In the genomic region with DNA sequence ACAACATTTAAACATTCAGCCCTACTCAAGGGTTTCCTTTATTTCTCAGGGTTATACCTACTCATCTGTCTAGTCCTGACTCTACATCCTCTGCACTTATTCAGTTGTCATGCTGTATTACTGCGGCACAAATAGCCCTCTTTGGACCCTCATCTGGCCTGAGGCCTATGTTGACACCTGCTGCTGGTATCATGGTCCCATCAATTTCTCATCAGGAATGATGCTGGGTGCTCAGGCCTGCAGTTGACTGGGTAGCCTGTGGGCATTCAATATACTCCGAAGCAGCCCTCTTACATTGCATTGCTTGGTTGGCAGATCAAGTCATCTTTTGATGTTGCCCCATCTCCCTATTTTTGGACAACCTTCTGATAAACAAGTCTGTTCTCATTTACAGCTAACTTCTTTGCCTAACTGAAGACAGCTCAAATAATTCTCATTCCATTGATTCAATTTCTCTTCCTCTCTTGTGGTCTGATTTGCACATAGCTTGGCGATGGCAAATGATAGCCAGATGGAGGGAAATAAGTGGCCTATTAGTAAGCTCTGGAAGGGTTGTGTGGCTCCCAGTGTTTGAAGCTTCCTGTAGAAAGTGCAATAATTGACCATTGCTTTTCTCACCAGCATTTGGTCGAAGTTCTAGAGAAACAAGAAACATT, we compare ENCODE assay signal across 19 cellular contexts. TPM values are rescaled to one million over a fixed set of nuclear protein-coding genes. Genes with fewer than 3 reads are reported as not detected.
"Had no signal": no experiment of that assay in that cellular context is flagged by ENCODE, and none has a peak within 500 bp of the region (broad histone marks: within the 10 kb centered on the region; RNA-seq: fewer than 3 reads in every experiment).

No MANE protein-coding gene starts in this region.

- DNase-seq: activated CD4-positive, alpha-beta memory T cell treated with anti-CD3 and anti-CD28 coated beads, Interleukin-2, amount 10 ng/mL, durations not matched to agents 7 days and 5 days; activated CD4-positive, alpha-beta T cell treated with anti-CD3 and anti-CD28 coated beads for 4 hours; activated effector memory CD4-positive, alpha-beta T cell treated with Interleukin-2 at 50 U/mL for 16 hours; activated naive CD4-positive, alpha-beta T cell treated with anti-CD3 and anti-CD28 coated beads, Interleukin-2, amount 50 U/mL, for 16 hours; activated T-cell treated with anti-CD3 and anti-CD28 coated beads, Interleukin-2, amount 50 U/mL, for 4 hours; adrenal gland; glutamatergic neuron; kidney glomerular epithelial cell; left ventricle myocardium superior; mesenchymal stem cell; posterior cingulate gyrus; retina; thyroid gland had no signal

- H3K4me3 ChIP-seq: adrenal gland, thyroid gland had no signal

- H3K36me3 ChIP-seq: adrenal gland, thyroid gland had no signal

- H3K4me1 ChIP-seq: adrenal gland, thyroid gland had no signal

- ATAC-seq: activated T-cell treated with anti-CD3 and anti-CD28 coated beads, Interleukin-2, amount 50 U/mL, for 4 hours; left ventricle myocardium superior; natural killer cell treated with Interleukin-12 subunit alpha and Interleukin-12 subunit beta and Interleukin-15 and Interleukin-18, amount 100 ng/mL, for 72 hours; stimulated activated memory B cell treated with anti-CD40 and anti-IgM and Interleukin-4, amounts not matched to agents 10 μg/mL and 1 μg/mL and 100 μg/mL, for 72 hours; WTC11 had no signal

- H3K27me3 ChIP-seq: adrenal gland, thyroid gland had no signal

- H3K27ac ChIP-seq: adrenal gland, thyroid gland had no signal

- H3K9me3 ChIP-seq: adrenal gland, thyroid gland had no signal

RNA-seq across cellular contexts. Expression of gene MC4R, which starts 19.1 kb away (rescaled TPM):
- total RNA-seq: activated CD4-positive, alpha-beta memory T cell treated with anti-CD3 and anti-CD28 coated beads, Interleukin-2, amount 10 ng/mL, durations not matched to agents 7 days and 5 days; activated T-cell treated with anti-CD3 and anti-CD28 coated beads, Interleukin-2, amount 50 U/mL, for 4 hours; cardiac septum; fibroblast of villous mesenchyme; left ventricle myocardium superior; natural killer cell treated with Interleukin-12 subunit alpha and Interleukin-12 subunit beta and Interleukin-15 and Interleukin-18, amount 100 ng/mL, for 72 hours; thyroid gland; WTC11 had no signal
- polyA plus RNA-seq: esophagus had no signal
